ENCODE assay signal across 28 cellular contexts in genomic region chr14:82341386-82341785, GRCh38.
"Had no signal": no experiment of that assay in that cellular context is flagged by ENCODE, and none has a peak within 500 bp of the region (broad histone marks: within the 10 kb centered on the region; RNA-seq: fewer than 3 reads in every experiment).

No MANE protein-coding gene starts in this region.

- H3K4me3 Mint-ChIP-seq: naive thymus-derived CD8-positive, alpha-beta T cell; natural killer cell treated with Interleukin-12 subunit alpha and Interleukin-12 subunit beta and Interleukin-15 and Interleukin-18, amount 100 ng/mL, for 72 hours; nephron progenitor cell; neural crest cell; stimulated activated effector memory CD8-positive, alpha-beta T cell treated with anti-CD3 and anti-CD28 coated beads, Interleukin-12 subunit alpha, Interleukin-12 subunit beta, amount 100 ng/mL, for 72 hours; stimulated activated naive B cell treated with anti-CD40 and anti-IgM and Interleukin-4, amounts not matched to agents 10 μg/mL and 1 μg/mL and 100 μg/mL, for 72 hours; stimulated activated naive CD8-positive, alpha-beta T cell treated with anti-CD3 and anti-CD28 coated beads, Interleukin-15, Interleukin-2, amounts not matched to agents 100 ng/mL and 50 ng/mL, for 24 hours had no signal

- DNase-seq: naive thymus-derived CD8-positive, alpha-beta T cell; nephron progenitor cell; nucleus accumbens; pancreas; retina; right lobe of liver; sigmoid colon; small intestine; stimulated activated CD4-positive, alpha-beta T cell treated with anti-CD3 and anti-CD28 coated beads, Interleukin-15, amount 100 ng/mL, for 24 hours; stimulated activated CD4-positive, alpha-beta T cell treated with anti-CD3 and anti-CD28 coated beads, Interleukin-2, amount 100 ng/mL, for 24 hours; stimulated activated CD4-positive, alpha-beta T cell treated with anti-CD3 and anti-CD28 coated beads, Interleukin-2, amount 100 ng/mL, for 48 hours; stimulated activated CD4-positive, alpha-beta T cell treated with anti-CD3 and anti-CD28 coated beads, Interleukin-4, amount 100 ng/mL, for 24 hours; stimulated activated naive B cell treated with anti-CD40 and anti-IgM and Interleukin-4, amounts not matched to agents 10 μg/mL and 1 μg/mL and 100 μg/mL, for 72 hours; stimulated activated naive CD4-positive, alpha-beta T cell treated with Interleukin-2 at 50 U/mL for 16 hours; stomach; thyroid gland; trophoblast cell; upper lobe of left lung had no signal

- H3K4me1 Mint-ChIP-seq: naive thymus-derived CD8-positive, alpha-beta T cell; nephron progenitor cell; neural crest cell; stimulated activated effector memory CD8-positive, alpha-beta T cell treated with anti-CD3 and anti-CD28 coated beads, Interleukin-12 subunit alpha, Interleukin-12 subunit beta, amount 100 ng/mL, for 72 hours; stimulated activated naive B cell treated with anti-CD40 and anti-IgM and Interleukin-4, amounts not matched to agents 10 μg/mL and 1 μg/mL and 100 μg/mL, for 72 hours had no signal

- H3K27me3 Mint-ChIP-seq: naive thymus-derived CD8-positive, alpha-beta T cell; natural killer cell treated with Interleukin-12 subunit alpha and Interleukin-12 subunit beta and Interleukin-15 and Interleukin-18, amount 100 ng/mL, for 72 hours; stimulated activated naive B cell treated with anti-CD40 and anti-IgM and Interleukin-4, amounts not matched to agents 10 μg/mL and 1 μg/mL and 100 μg/mL, for 72 hours; stimulated activated naive CD8-positive, alpha-beta T cell treated with anti-CD3 and anti-CD28 coated beads, Interleukin-15, Interleukin-2, amounts not matched to agents 100 ng/mL and 50 ng/mL, for 24 hours had no signal

- H3K4me3 ChIP-seq: pancreas, prostate gland, right atrium auricular region, right lobe of liver, sigmoid colon, stomach, thoracic aorta, thyroid gland, tibial nerve, upper lobe of left lung, vagina had no signal

- H3K27me3 ChIP-seq: neutrophil, pancreas, right atrium auricular region, right lobe of liver, sigmoid colon, stomach, thyroid gland, tibial nerve, upper lobe of left lung, vagina had no signal

- H3K27ac Mint-ChIP-seq: naive thymus-derived CD8-positive, alpha-beta T cell; natural killer cell treated with Interleukin-12 subunit alpha and Interleukin-12 subunit beta and Interleukin-15 and Interleukin-18, amount 100 ng/mL, for 72 hours; nephron progenitor cell; stimulated activated effector memory CD8-positive, alpha-beta T cell treated with anti-CD3 and anti-CD28 coated beads, Interleukin-12 subunit alpha, Interleukin-12 subunit beta, amount 100 ng/mL, for 72 hours; stimulated activated naive B cell treated with anti-CD40 and anti-IgM and Interleukin-4, amounts not matched to agents 10 μg/mL and 1 μg/mL and 100 μg/mL, for 72 hours; stimulated activated naive CD8-positive, alpha-beta T cell treated with anti-CD3 and anti-CD28 coated beads, Interleukin-15, Interleukin-2, amounts not matched to agents 100 ng/mL and 50 ng/mL, for 24 hours had no signal

- H3K4me1 ChIP-seq: pancreas, prostate gland, right atrium auricular region, right lobe of liver, sigmoid colon, stomach, thyroid gland, tibial nerve, upper lobe of left lung had no signal

- H3K36me3 Mint-ChIP-seq: naive thymus-derived CD8-positive, alpha-beta T cell; natural killer cell treated with Interleukin-12 subunit alpha and Interleukin-12 subunit beta and Interleukin-15 and Interleukin-18, amount 100 ng/mL, for 72 hours; stimulated activated effector memory CD8-positive, alpha-beta T cell treated with anti-CD3 and anti-CD28 coated beads, Interleukin-12 subunit alpha, Interleukin-12 subunit beta, amount 100 ng/mL, for 72 hours; stimulated activated naive B cell treated with anti-CD40 and anti-IgM and Interleukin-4, amounts not matched to agents 10 μg/mL and 1 μg/mL and 100 μg/mL, for 72 hours had no signal

- H3K9me3 ChIP-seq: neutrophil, pancreas, prostate gland, right atrium auricular region, right lobe of liver, sigmoid colon, thoracic aorta, thyroid gland, tibial nerve, upper lobe of left lung, vagina had no signal

- H3K36me3 ChIP-seq: neutrophil, pancreas, prostate gland, right atrium auricular region, right lobe of liver, sigmoid colon, stomach, thoracic aorta, thyroid gland, tibial nerve, upper lobe of left lung, vagina had no signal

- H3K27ac ChIP-seq: neutrophil, pancreas, prostate gland, right atrium auricular region, right lobe of liver, sigmoid colon, stomach, thoracic aorta, thyroid gland, upper lobe of left lung, vagina had no signal
